28 cellular contexts compared by ENCODE assay signal in the genomic region with DNA sequence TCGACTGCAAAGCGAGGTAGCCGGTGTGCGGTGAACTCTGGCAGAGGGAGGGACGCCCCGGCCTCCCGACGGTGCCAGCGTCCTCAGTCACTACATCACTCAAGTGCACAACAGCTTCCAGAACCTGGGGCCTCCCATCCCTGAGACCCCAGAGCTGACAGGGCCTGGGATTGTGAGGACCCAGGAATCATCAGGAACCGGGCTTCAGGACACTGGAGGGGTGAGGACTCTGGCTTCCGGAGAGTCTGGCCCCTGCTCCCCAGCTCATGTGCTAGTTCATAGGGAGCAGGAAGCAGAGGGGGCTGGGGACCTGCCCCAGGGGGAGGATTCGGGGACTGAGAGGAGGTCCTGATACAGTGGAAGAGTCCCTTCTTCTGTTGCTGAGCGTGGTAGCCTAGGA. TPM values are rescaled to one million over a fixed set of nuclear protein-coding genes. Genes with fewer than 3 reads are reported as not detected.
DNase-seq lines count a peak whose midpoint lies in the region; ATAC-seq lines count a peak whose summit lies in the region.
"Had no signal": no experiment of that assay in that cellular context is flagged by ENCODE, and none has a peak within 500 bp of the region (broad histone marks: within the 10 kb centered on the region; RNA-seq: fewer than 3 reads in every experiment).

No MANE protein-coding gene starts in this region.

- H3K4me2 ChIP-seq in neuronal stem cell (ENCODE audit: insufficient read depth, low read length, poor library complexity, severe bottlenecking) = no peak overlapping the region
- H3K4me2 ChIP-seq: BLaER1 had no signal

- H2AFZ ChIP-seq in neuronal stem cell (ENCODE audit: low read length) = no peak overlapping the region

- H4K91ac ChIP-seq in neuronal stem cell (ENCODE audit: low read depth, low read length, poor library complexity) = no peak overlapping the region

- no peak overlapping the region for H3K27ac ChIP-seq in neuronal stem cell (replicated peaks; ENCODE audit: low read length)
- H3K27ac ChIP-seq: BLaER1 had no signal

- no peaks in the 10 kb centered on the region for H3K79me1 ChIP-seq in neuronal stem cell (ENCODE audit: low read depth, low read length)

- no peak overlapping the region for H2BK120ac ChIP-seq in neuronal stem cell (ENCODE audit: low read depth, low read length)

- H3K18ac ChIP-seq in neuronal stem cell (ENCODE audit: low read length) = peak overlapping the region; percentile 37

- WGBS in neuronal stem cell (ENCODE audit: extremely low coverage in 2 of 2, insufficient read length in 2 of 2, insufficient replicate concordance in 1 of 2), 2 donors = no CpG with 5 or more reads among the region's 13 CpGs

- peaks cover 0 to 12% (median 0%) of the 10 kb centered on the region in 3 experiments for H3K27me3 ChIP-seq in neuronal stem cell (ENCODE audit: control insufficient read depth in 3 of 3, insufficient read depth in 3 of 3, low read depth in 1 of 3, low read length in 3 of 3)
- H3K27me3 ChIP-seq: BE2C had no signal

- H3K14ac ChIP-seq in neuronal stem cell (ENCODE audit: low read length) = no peak overlapping the region

- H3K4me1 ChIP-seq in neuronal stem cell (ENCODE audit: control insufficient read depth in 2 of 2, insufficient read depth in 1 of 2, low read depth in 1 of 2, low read length in 2 of 2) = peaks cover 0 to 3% of the 10 kb centered on the region in 2 donors
- H3K4me1 ChIP-seq: BE2C had no signal

- DNase-seq in left kidney (ENCODE audit: low read depth, low spot score) (peak; percentile 15), neuronal stem cell (ENCODE audit: low spot score) (no peak), posterior vena cava (ENCODE audit: low spot score) (peak; percentile 46), NCI-H748 (lab: John Stamatoyannopoulos, UW; ENCODE audit: unreplicated experiment) (no peak), NCI-H82 (lab: John Stamatoyannopoulos, UW) (no peak)
- DNase-seq: 8988T; ACHN; BE2C; C1 segment of cervical spinal cord; CD4-positive, alpha-beta memory T cell; CD4-positive, CD25-positive, alpha-beta regulatory T cell; CD8-positive, alpha-beta memory T cell; COR-L47; DMS 273 treated with DMSO at 0.1 percent for 48 hours; DMS153; DMS53; DMS79; DND-41; EL; GDM1 had no signal

- peak overlapping the region; percentile 26 for H2AK5ac ChIP-seq in neuronal stem cell (ENCODE audit: low read depth, low read length)

- H2BK5ac ChIP-seq in neuronal stem cell (ENCODE audit: low read length) = no peak overlapping the region

- no peak overlapping the region for H3K23ac ChIP-seq in neuronal stem cell (ENCODE audit: low read depth, low read length, poor library complexity)

- no peak overlapping the region for H4K8ac ChIP-seq in neuronal stem cell (ENCODE audit: low read depth, low read length)

- no peaks in the 10 kb centered on the region for H3K36me3 ChIP-seq in neuronal stem cell (replicated peaks in 1 of 2; ENCODE audit: control insufficient read depth in 2 of 2, insufficient read depth in 2 of 2, low read length in 2 of 2)
- H3K36me3 ChIP-seq: BE2C, BLaER1 had no signal

- H3K9ac ChIP-seq in neuronal stem cell (ENCODE audit: low read depth, low read length, poor library complexity) = no peak overlapping the region
- H3K9ac ChIP-seq: BLaER1 had no signal

- intact Hi-C loops in posterior vena cava (cut with DNase I) = no loop called here

- no peak overlapping the region for H2BK12ac ChIP-seq in neuronal stem cell (ENCODE audit: low read length)

- H3K4ac ChIP-seq in neuronal stem cell (ENCODE audit: low read length) = no peak overlapping the region

- H3K4me3 ChIP-seq in neuronal stem cell (ENCODE audit: low read length in 2 of 2) = no peak overlapping the region
- H3K4me3 ChIP-seq: BLaER1, GM12878 had no signal

- no peak overlapping the region for H2BK15ac ChIP-seq in neuronal stem cell (ENCODE audit: low read length)

- no peaks in the 10 kb centered on the region for H3K9me3 ChIP-seq in neuronal stem cell (replicated peaks in 1 of 2; ENCODE audit: control insufficient read depth in 2 of 2, insufficient read depth in 1 of 2, low read depth in 1 of 2, low read length in 2 of 2)
- H3K9me3 ChIP-seq: BE2C had no signal

- ATAC-seq in GM18873 (IDR thresholded peaks at IDR 0.05; ENCODE audit: low FRiP score, unreplicated experiment) = no peak
- ATAC-seq: GM12878 had no signal

RNA-seq across cellular contexts. Expression of gene ART5, which starts 4.6 kb away (rescaled TPM):
- 3.4 TPM for polyA plus RNA-seq in neuronal stem cell (2013, experiment 1 of 2)
- polyA plus RNA-seq in neuronal stem cell (2013, experiment 2 of 2) = 3.3 TPM
- total RNA-seq in posterior vena cava = not detected
- total RNA-seq: A673; CD4-positive, alpha-beta memory T cell; CD4-positive, CD25-positive, alpha-beta regulatory T cell; CD8-positive, alpha-beta memory T cell; GM12878 had no signal
- polyA plus RNA-seq: CD14-positive monocyte; CD4-positive, alpha-beta memory T cell; CD4-positive, CD25-positive, alpha-beta regulatory T cell; CD8-positive, alpha-beta memory T cell had no signal

RNA-seq across cellular contexts. Expression of gene ART1, which starts 7.7 kb away (rescaled TPM):
- not detected for polyA plus RNA-seq in neuronal stem cell (2013, experiment 1 of 2)
- polyA plus RNA-seq in neuronal stem cell (2013, experiment 2 of 2) = 0.03 TPM
- total RNA-seq in posterior vena cava = under 1 TPM in 1 of 2 donors, not detected in 1; 0.42 TPM
- total RNA-seq: A673; CD4-positive, alpha-beta memory T cell; CD4-positive, CD25-positive, alpha-beta regulatory T cell; CD8-positive, alpha-beta memory T cell; Daoy; G401; GM12878 had no signal
- polyA plus RNA-seq: AG04450; CD14-positive monocyte; CD4-positive, alpha-beta memory T cell; CD4-positive, CD25-positive, alpha-beta regulatory T cell; CD8-positive, alpha-beta memory T cell; GM12878 had no signal

RNA-seq across cellular contexts. Expression of gene CHRNA10, which starts 34.0 kb away (rescaled TPM):
- polyA plus RNA-seq in neuronal stem cell (2013, experiment 1 of 2) = 0.24 TPM
- polyA plus RNA-seq in neuronal stem cell (2013, experiment 2 of 2) = 0.30 TPM
- total RNA-seq in posterior vena cava = under 1 TPM; 0.52 to 0.83 TPM
- polyA plus RNA-seq: CD14-positive monocyte had no signal

Comparison
In these comparisons a context has a peak if more than half of its experiments do, and no peak if none do; other contexts are left out.
1. DNase-seq: peak in left kidney (single experiment) and posterior vena cava (single experiment); none in neuronal stem cell (single experiment), NCI-H748 (single experiment) and NCI-H82 (single experiment).